ENCODE assay signal across 14 cellular contexts in the genomic region with DNA sequence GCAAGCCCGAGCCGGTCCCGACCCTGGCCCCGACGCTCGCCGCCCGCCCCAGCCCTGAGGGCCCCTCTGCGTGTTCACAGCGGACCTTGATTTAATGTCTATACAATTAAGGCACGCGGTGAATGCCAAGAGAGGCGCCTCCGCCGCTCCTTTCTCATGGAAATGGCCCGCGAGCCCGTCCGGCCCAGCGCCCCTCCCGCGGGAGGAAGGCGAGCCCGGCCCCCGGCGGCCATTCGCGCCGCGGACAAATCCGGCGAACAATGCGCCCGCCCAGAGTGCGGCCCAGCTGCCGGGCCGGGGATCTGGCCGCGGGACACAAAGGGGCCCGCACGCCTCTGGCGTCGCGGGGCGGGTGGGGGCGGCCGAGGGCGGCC. TPM values are rescaled to one million over a fixed set of nuclear protein-coding genes. Genes with fewer than 3 reads are reported as not detected.
A peak's percentile ranks its signal among the peaks of the same experiment; 100 is the strongest.
DNase-seq lines count a peak whose midpoint lies in the region; ATAC-seq and TF ChIP-seq lines count a peak whose summit lies in the region.
"Had no signal": no experiment of that assay in that cellular context is flagged by ENCODE, and none has a peak within 500 bp of the region (broad histone marks: within the 10 kb centered on the region; RNA-seq: fewer than 3 reads in every experiment).

No MANE protein-coding gene starts in this region.

- H3K56ac ChIP-seq in mesendoderm (ENCODE audit: low read length): no peak overlapping the region

- H3K4me3 Mint-ChIP-seq in brain: peak overlapping the region; percentile 61 to 94 (median 78)
- H3K4me3 Mint-ChIP-seq in activated naive CD4-positive, alpha-beta T cell treated with anti-CD3 and anti-CD28 coated beads, Interleukin-2, amount 10 ng/mL, durations not matched to agents 7 days and 5 days: no peak overlapping the region

- H4K5ac ChIP-seq in mesendoderm (ENCODE audit: low read length): no peak overlapping the region

- no peak overlapping the region for H3K4ac ChIP-seq in mesendoderm (ENCODE audit: low read depth, low read length)

- H3K4me3 ChIP-seq in BE2C (ENCODE audit: low read depth, low read length) (peak overlapping the region; percentile 11; the same call in 1 of the 2 replicates), mesendoderm (ENCODE audit: low read length) (no peak overlapping the region)

- no peak overlapping the region for H3K18ac ChIP-seq in mesendoderm (ENCODE audit: low read length)

- no peak overlapping the region for H2BK120ac ChIP-seq in mesendoderm (ENCODE audit: low read depth, low read length)

- no peak overlapping the region for H2AK5ac ChIP-seq in mesendoderm (ENCODE audit: low read length)

- H3K79me1 ChIP-seq in mesendoderm (ENCODE audit: low read length): no peaks in the 10 kb centered on the region

- H3K23ac ChIP-seq in mesendoderm (ENCODE audit: low read length): no peak overlapping the region

- H3K9ac ChIP-seq in mesendoderm (ENCODE audit: low read length): no peak overlapping the region

- no CpG with 5 or more reads among the region's 48 CpGs for WGBS in mesendoderm (ENCODE audit: extremely low coverage, insufficient coverage, low lambda C conversion rate)

- no peak for TF ChIP-seq CTCF in BE2C (IDR thresholded peaks at IDR 0.05; ENCODE audit: low read depth, low read length)
- TF ChIP-seq CTCF in brain (conservative IDR thresholded peaks at IDR 0.05): no peak

- no peak overlapping the region for H3K27ac ChIP-seq in mesendoderm (ENCODE audit: low read depth, low read length)
- H3K27ac ChIP-seq: sigmoid colon, stomach had no signal

- H3K9me3 Mint-ChIP-seq in brain: peaks cover 0 to 5% (median 0%) of the 10 kb centered on the region in 5 experiments
- H3K9me3 Mint-ChIP-seq in activated naive CD4-positive, alpha-beta T cell treated with anti-CD3 and anti-CD28 coated beads, Interleukin-2, amount 10 ng/mL, durations not matched to agents 7 days and 5 days: no peaks in the 10 kb centered on the region
- H3K9me3 Mint-ChIP-seq: central memory CD8-positive, alpha-beta T cell had no signal

- H2BK5ac ChIP-seq in mesendoderm (ENCODE audit: low read length): no peak overlapping the region

- no peak overlapping the region for H3K27ac Mint-ChIP-seq in brain
- no peak overlapping the region for H3K27ac Mint-ChIP-seq in activated naive CD4-positive, alpha-beta T cell treated with anti-CD3 and anti-CD28 coated beads, Interleukin-2, amount 10 ng/mL, durations not matched to agents 7 days and 5 days
- H3K27ac Mint-ChIP-seq: CD8-positive, alpha-beta memory T cell had no signal

- H3K9me3 ChIP-seq in BE2C: no peaks in the 10 kb centered on the region
- H3K9me3 ChIP-seq: sigmoid colon, stomach had no signal

- DNase-seq in BE2C (no peak), G401 (ENCODE audit: low spot score) (peak; percentile 29), mesendoderm (peak; percentile 51)
- DNase-seq in activated naive CD4-positive, alpha-beta T cell treated with anti-CD3 and anti-CD28 coated beads, Interleukin-2, amount 10 ng/mL, durations not matched to agents 7 days and 5 days: no peak
- no peak for DNase-seq in effector CD4-positive, alpha-beta T cell
- DNase-seq: Karpas-422, NCI-H2029 treated with DMSO at 0.1 percent for 48 hours, sigmoid colon, stomach had no signal

- no peaks in the 10 kb centered on the region for H3K4me1 ChIP-seq in BE2C
- H3K4me1 ChIP-seq in mesendoderm (ENCODE audit: control insufficient read depth, low read depth, low read length): no peaks in the 10 kb centered on the region

- H3K36me3 Mint-ChIP-seq in brain: no peaks in the 10 kb centered on the region
- no peaks in the 10 kb centered on the region for H3K36me3 Mint-ChIP-seq in activated naive CD4-positive, alpha-beta T cell treated with anti-CD3 and anti-CD28 coated beads, Interleukin-2, amount 10 ng/mL, durations not matched to agents 7 days and 5 days
- H3K36me3 Mint-ChIP-seq: CD8-positive, alpha-beta memory T cell had no signal

- no peaks in the 10 kb centered on the region for H3K79me2 ChIP-seq in mesendoderm (ENCODE audit: control insufficient read depth, insufficient read depth, low read length)

- in situ Hi-C loops in G401 (cut with HindIII; ENCODE audit: low sequenced_read_pairs): no loop called here

- CTCF ChIA-PET in activated naive CD4-positive, alpha-beta T cell treated with anti-CD3 and anti-CD28 coated beads, Interleukin-2, amount 10 ng/mL, durations not matched to agents 7 days and 5 days (lab: Charles Lee): no interaction called here

- no peaks in the 10 kb centered on the region for H3K36me3 ChIP-seq in BE2C
- no peaks in the 10 kb centered on the region for H3K36me3 ChIP-seq in mesendoderm (ENCODE audit: control insufficient read depth, insufficient read depth, low read length)
- H3K36me3 ChIP-seq: sigmoid colon, stomach had no signal

- H3K27me3 ChIP-seq in BE2C (peaks cover 59% of the 10 kb centered on the region), mesendoderm (ENCODE audit: insufficient read depth, low read length, poor library complexity) (peaks cover 46% of the 10 kb centered on the region)

- no peak for ATAC-seq in GM18858 (IDR thresholded peaks at IDR 0.05; ENCODE audit: unreplicated experiment)
- no peak for ATAC-seq in HG03159 (IDR thresholded peaks at IDR 0.05; ENCODE audit: unreplicated experiment)

- H2BK15ac ChIP-seq in mesendoderm (replicated peaks; ENCODE audit: low read depth): no peak overlapping the region

- H3K4me2 ChIP-seq in mesendoderm (ENCODE audit: low read length): no peak overlapping the region

- H3K27me3 Mint-ChIP-seq in brain: peaks cover 31% of the 10 kb centered on the region
- peaks cover 96% of the 10 kb centered on the region for H3K27me3 Mint-ChIP-seq in activated naive CD4-positive, alpha-beta T cell treated with anti-CD3 and anti-CD28 coated beads, Interleukin-2, amount 10 ng/mL, durations not matched to agents 7 days and 5 days

- H4K8ac ChIP-seq in mesendoderm (ENCODE audit: low read depth, low read length): no peak overlapping the region

- peaks cover 55% of the 10 kb centered on the region for H3K4me1 Mint-ChIP-seq in brain
- peaks cover 7% of the 10 kb centered on the region for H3K4me1 Mint-ChIP-seq in activated naive CD4-positive, alpha-beta T cell treated with anti-CD3 and anti-CD28 coated beads, Interleukin-2, amount 10 ng/mL, durations not matched to agents 7 days and 5 days

RNA-seq across cellular contexts. Expression of a gene that starts 37.5 kb away (rescaled TPM):
- 90.9 TPM for polyA plus RNA-seq in BE2C (2012; ENCODE audit: insufficient read depth, insufficient read length, low read depth)
- 22.7 and 27.1 TPM in 2 replicates for total RNA-seq in G401 (2014; rRNA removed; shearing (Covaris generic))
- polyA plus RNA-seq in brain (ENCODE audit: insufficient read depth, low read depth, low replicate concordance): 41.3 TPM
- 54.2 TPM for polyA plus RNA-seq in mesendoderm (2013, experiment 1 of 2)
- 53.8 TPM for polyA plus RNA-seq in mesendoderm (2013, experiment 2 of 2)

RNA-seq across cellular contexts. Expression of a gene that starts 57.3 kb away (rescaled TPM):
- polyA plus RNA-seq in BE2C (2012; ENCODE audit: insufficient read depth, insufficient read length, low read depth): 0.56 TPM
- total RNA-seq in G401 (2014; rRNA removed; shearing (Covaris generic)): 68.2 and 78.4 TPM in 2 replicates
- not detected for polyA plus RNA-seq in brain (ENCODE audit: insufficient read depth, low read depth, low replicate concordance)
- polyA plus RNA-seq in mesendoderm (2013, experiment 1 of 2): not detected
- polyA plus RNA-seq in mesendoderm (2013, experiment 2 of 2): not detected
- total RNA-seq: CD8-positive, alpha-beta memory T cell; stomach had no signal
- polyA plus RNA-seq: CD8-positive, alpha-beta memory T cell; stomach had no signal

Comparison
In these comparisons a context has a peak if more than half of its experiments do, and no peak if none do; other contexts are left out.
1. DNase-seq: peak in G401 (single experiment) and mesendoderm (single experiment); none in BE2C (single experiment), activated naive CD4-positive, alpha-beta T cell treated with anti-CD3 and anti-CD28 coated beads, Interleukin-2, amount 10 ng/mL, durations not matched to agents 7 days and 5 days (single experiment) and effector CD4-positive, alpha-beta T cell (single experiment).